In the genomic region with DNA sequence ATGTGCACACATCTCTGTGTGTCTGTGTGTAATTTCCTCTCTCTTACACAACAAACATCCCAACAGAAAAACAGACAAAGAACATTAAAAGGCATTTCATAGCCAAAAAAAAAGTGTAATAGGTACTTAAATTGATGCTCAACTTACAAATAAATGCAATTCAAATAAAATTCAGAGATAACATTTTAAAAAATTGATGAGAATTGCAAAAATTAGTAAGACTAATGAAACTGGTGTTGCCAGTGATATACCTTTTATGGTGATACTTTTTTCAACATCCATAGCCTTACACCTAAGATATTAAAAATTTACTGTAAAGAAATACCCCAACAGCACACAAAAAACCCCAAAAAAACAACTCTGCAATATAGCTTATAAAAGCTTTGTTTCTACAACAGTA, we compare ENCODE assay signal across 17 cellular contexts.
DNase-seq lines count a peak whose midpoint lies in the region; ATAC-seq, FAIRE-seq and TF ChIP-seq lines count a peak whose summit lies in the region.
"Had no signal": no experiment of that assay in that cellular context is flagged by ENCODE, and none has a peak within 500 bp of the region (broad histone marks: within the 10 kb centered on the region; RNA-seq: fewer than 3 reads in every experiment).

No MANE protein-coding gene starts in this region.

- H3K4me3 ChIP-seq in A549 (no peak overlapping the region), IMR-90 (ENCODE audit: insufficient read depth, low read depth, low read length) (no peak overlapping the region), K562 (no peak overlapping the region), heart right ventricle (no peak overlapping the region), neuronal stem cell (ENCODE audit: low read length in 2 of 2) (no peak overlapping the region)
- H3K4me3 ChIP-seq: BLaER1 treated with 17β-estradiol and CSF1 and Interleukin-3, amounts not matched to agents 10 nM and 100 nM had no signal

- H2BK120ac ChIP-seq in IMR-90 (ENCODE audit: low read depth, low read length) (no peak overlapping the region), neuronal stem cell (ENCODE audit: low read depth, low read length) (no peak overlapping the region)

- H3K4me2 ChIP-seq in A549 (no peak overlapping the region), IMR-90 (ENCODE audit: low read depth, low read length) (no peak overlapping the region), K562 (ENCODE audit: insufficient read depth, low read length) (no peak overlapping the region), neuronal stem cell (ENCODE audit: insufficient read depth, low read length, poor library complexity, severe bottlenecking) (no peak overlapping the region)
- H3K4me2 ChIP-seq: BLaER1 treated with 17β-estradiol and CSF1 and Interleukin-3, amounts not matched to agents 10 nM and 100 nM had no signal

- no peak for FAIRE-seq in A549 (lab: Jason Lieb, UNC)
- FAIRE-seq in K562 (lab: Jason Lieb, UNC) = no peak
- FAIRE-seq: GM12891, GM19239 had no signal

- no peak overlapping the region for H4K5ac ChIP-seq in IMR-90 (ENCODE audit: low read depth, low read length)

- H2BK15ac ChIP-seq in IMR-90 (ENCODE audit: low read depth, low read length) (no peak overlapping the region), neuronal stem cell (ENCODE audit: low read length) (no peak overlapping the region)

- H3K27me3 ChIP-seq in IMR-90 (ENCODE audit: control insufficient read depth, insufficient read depth, low read length) (no peaks in the 10 kb centered on the region), K562 (ENCODE audit: control insufficient read depth in 2 of 2, insufficient read depth in 2 of 2, low read length in 2 of 2) (no peaks in the 10 kb centered on the region), heart right ventricle (no peaks in the 10 kb centered on the region), neuronal stem cell (ENCODE audit: control insufficient read depth in 3 of 3, insufficient read depth in 3 of 3, low read depth in 1 of 3, low read length in 3 of 3) (no peaks in the 10 kb centered on the region)
- H3K27me3 ChIP-seq: BLaER1 treated with 17β-estradiol and CSF1 and Interleukin-3, amounts not matched to agents 10 nM and 100 nM had no signal

- no peak for TF ChIP-seq RAD21 in A549 (conservative IDR thresholded peaks at IDR 0.05 in 1 of 2, IDR thresholded peaks at IDR 0.05 in 1 of 2)
- TF ChIP-seq RAD21 in IMR-90 (IDR thresholded peaks at IDR 0.05; ENCODE audit: low read length) = no peak
- no peak for TF ChIP-seq RAD21 in K562 (CRISPR knock-in tag; conservative IDR thresholded peaks at IDR 0.05 in 1 of 2, IDR thresholded peaks at IDR 0.05 in 1 of 2)

- H4K91ac ChIP-seq in IMR-90 (ENCODE audit: insufficient read depth, low read depth, low read length) (no peak overlapping the region), neuronal stem cell (ENCODE audit: low read depth, low read length, poor library complexity) (no peak overlapping the region)

- H3K14ac ChIP-seq in IMR-90 (replicated peaks; ENCODE audit: low read depth, low read length) (no peak overlapping the region), neuronal stem cell (ENCODE audit: low read length) (no peak overlapping the region)

- H2AK9ac ChIP-seq in IMR-90 (replicated peaks; ENCODE audit: low read depth, low read length, poor library complexity) = no peak overlapping the region

- CTCF ChIA-PET in A549 (lab: Yijun Ruan, JAX) (interaction anchor here (0.6 kb wide), 1 partner anchor 10 kb away, joined by 4 read pairs; no protein-coding TSS in a partner anchor), IMR-90 (lab: Yijun Ruan, JAX) (interaction anchor here (1.0 kb wide), 1 partner anchor 22 kb away, joined by 6 read pairs; no protein-coding TSS in a partner anchor), K562 (lab: Yijun Ruan, JAX; ENCODE audit: low intra/inter-chr PET ratio) (no interaction called here)

- H3K79me1 ChIP-seq in IMR-90 (ENCODE audit: low read depth in 1 of 2, low read length in 2 of 2) = peaks cover 3 to 4% of the 10 kb centered on the region in 2 experiments; a peak in 2 of 4 replicates
- no peaks in the 10 kb centered on the region for H3K79me1 ChIP-seq in neuronal stem cell (ENCODE audit: low read depth, low read length)

- H3K27ac ChIP-seq in A549 (no peak overlapping the region), IMR-90 (ENCODE audit: insufficient read depth, low read length) (no peak overlapping the region), K562 (ENCODE audit: extremely low read depth, low read depth, low read length) (no peak overlapping the region), heart right ventricle (no peak overlapping the region), neuronal stem cell (replicated peaks; ENCODE audit: low read length) (no peak overlapping the region)
- H3K27ac ChIP-seq: BLaER1 treated with 17β-estradiol and CSF1 and Interleukin-3, amounts not matched to agents 10 nM and 100 nM; C4-2B had no signal

- TF ChIP-seq CTCF in A549 (IDR thresholded peaks at IDR 0.05) = no peak
- no peak for TF ChIP-seq CTCF in IMR-90 (conservative IDR thresholded peaks at IDR 0.05; ENCODE audit: low read depth, low read length)
- TF ChIP-seq CTCF in K562 (IDR thresholded peaks at IDR 0.05 in 2 of 3, conservative IDR thresholded peaks at IDR 0.05 in 1 of 3; ENCODE audit: insufficient read depth in 2 of 3, low read depth in 1 of 3, low read length in 3 of 3) = no peak
- TF ChIP-seq CTCF in heart right ventricle (IDR thresholded peaks at IDR 0.05) = no peak

- TF ChIP-seq EP300 in A549 (IDR thresholded peaks at IDR 0.05) = no peak
- no peak for TF ChIP-seq EP300 in K562 (IDR thresholded peaks at IDR 0.05; ENCODE audit: low read length)

- H3K9ac ChIP-seq in IMR-90 (ENCODE audit: low read depth, low read length) = no peak overlapping the region
- H3K9ac ChIP-seq in K562 (ENCODE audit: insufficient read depth in 1 of 2, low read depth in 2 of 2, low read length in 2 of 2) = no peak overlapping the region
- no peak overlapping the region for H3K9ac ChIP-seq in neuronal stem cell (ENCODE audit: low read depth, low read length, poor library complexity)
- H3K9ac ChIP-seq: BLaER1 treated with 17β-estradiol and CSF1 and Interleukin-3, amounts not matched to agents 10 nM and 100 nM had no signal

- H3K4ac ChIP-seq in IMR-90 (ENCODE audit: low read depth, low read length) (no peak overlapping the region), neuronal stem cell (ENCODE audit: low read length) (no peak overlapping the region)

- H2BK5ac ChIP-seq in IMR-90 (ENCODE audit: low read depth, low read length, poor library complexity, severe bottlenecking) = no peak overlapping the region
- no peak overlapping the region for H2BK5ac ChIP-seq in neuronal stem cell (ENCODE audit: low read length)

- TF ChIP-seq POLR2A in A549 (IDR thresholded peaks at IDR 0.05; ENCODE audit: low read length) (no peak), IMR-90 (IDR thresholded peaks at IDR 0.05; ENCODE audit: low read depth, low read length) (no peak), K562 (conservative IDR thresholded peaks at IDR 0.05) (no peak)

- H4K20me1 ChIP-seq in IMR-90 (ENCODE audit: insufficient read depth, low read length) = no peaks in the 10 kb centered on the region
- no peaks in the 10 kb centered on the region for H4K20me1 ChIP-seq in K562 (replicated peaks; ENCODE audit: control insufficient read depth, insufficient read depth, low read length)
- H4K20me1 ChIP-seq: BLaER1 treated with 17β-estradiol and CSF1 and Interleukin-3, amounts not matched to agents 10 nM and 100 nM had no signal

- no peak overlapping the region for H3K56ac ChIP-seq in IMR-90 (ENCODE audit: extremely low read depth, insufficient read depth, low read length)

- no peak overlapping the region for H2BK12ac ChIP-seq in neuronal stem cell (ENCODE audit: low read length)

- H3K9me1 ChIP-seq in IMR-90 (ENCODE audit: insufficient read depth, low read length) (peaks cover 2% of the 10 kb centered on the region; the same call in 1 of the 2 replicates), K562 (ENCODE audit: control insufficient read depth, insufficient read depth, low read length) (no peaks in the 10 kb centered on the region)

- H2AK5ac ChIP-seq in IMR-90 (ENCODE audit: low read depth, low read length) (no peak overlapping the region), neuronal stem cell (ENCODE audit: low read depth, low read length) (no peak overlapping the region)

- ATAC-seq in A549 = no peak
- no peak for ATAC-seq in IMR-90 (ENCODE audit: low read depth)
- ATAC-seq in K562 = no peak
- no peak for ATAC-seq in heart right ventricle
- ATAC-seq: CD8-positive, alpha-beta T cell had no signal

- DNase-seq in A549 (ENCODE audit: low read depth in 1 of 2, low spot score in 1 of 2) (no peak), IMR-90 (no peak), K562 (ENCODE audit: extremely low read depth in 1 of 4, low spot score in 3 of 4) (no peak), heart right ventricle (no peak), neuronal stem cell (ENCODE audit: low spot score) (no peak)
- DNase-seq: 8988T; AML-193; Caco-2; Calu3; CD4-positive, alpha-beta T cell; CD8-positive, alpha-beta T cell; DMS79 treated with DMSO at 0.1 percent for 48 hours; GF-D8 had no signal

- dilution Hi-C loops in IMR-90 (cut with HindIII; ENCODE audit: low sequenced_read_pairs, unreplicated experiment) = no loop called here

- H3K4me1 ChIP-seq in A549 (no peaks in the 10 kb centered on the region), IMR-90 (ENCODE audit: control insufficient read depth, insufficient read depth, low read length) (no peaks in the 10 kb centered on the region), K562 (replicated peaks in 1 of 2; ENCODE audit: control insufficient read depth in 2 of 2, insufficient read depth in 2 of 2, low read length in 2 of 2) (no peaks in the 10 kb centered on the region), heart right ventricle (no peaks in the 10 kb centered on the region), neuronal stem cell (ENCODE audit: control insufficient read depth in 2 of 2, insufficient read depth in 1 of 2, low read depth in 1 of 2, low read length in 2 of 2) (peaks cover 0 to 1% of the 10 kb centered on the region in 2 donors)
- H3K4me1 ChIP-seq: BLaER1 treated with 17β-estradiol and CSF1 and Interleukin-3, amounts not matched to agents 10 nM and 100 nM; Caco-2 had no signal

- H2AFZ ChIP-seq in IMR-90 (replicated peaks; ENCODE audit: low read length, poor library complexity) (no peak overlapping the region), K562 (ENCODE audit: low read depth, low read length) (no peak overlapping the region), neuronal stem cell (ENCODE audit: low read length) (no peak overlapping the region)

- no peak overlapping the region for H3K18ac ChIP-seq in IMR-90 (ENCODE audit: low read depth, low read length)
- H3K18ac ChIP-seq in neuronal stem cell (ENCODE audit: low read length) = no peak overlapping the region

- POLR2A ChIA-PET in A549 (lab: Yijun Ruan, JAX) = no interaction called here
- POLR2A ChIA-PET in IMR-90 (lab: Charles Lee; ENCODE audit: unreplicated experiment) = no interaction called here
- POLR2A ChIA-PET in K562 (lab: Yijun Ruan, JAX) = interaction anchor here (1.0 kb wide), 1 partner anchor 10 kb away, joined by 4 read pairs; no protein-coding TSS in a partner anchor

- H3K79me2 ChIP-seq in K562 (ENCODE audit: control insufficient read depth, insufficient read depth, low read length) = no peaks in the 10 kb centered on the region

- H3K36me3 ChIP-seq in IMR-90 (ENCODE audit: control insufficient read depth, insufficient read depth, low read length) (peaks cover 11% of the 10 kb centered on the region), K562 (ENCODE audit: control insufficient read depth, insufficient read depth, low read length) (peaks cover 57% of the 10 kb centered on the region), heart right ventricle (peaks cover 0 to 89% (median 32%) of the 10 kb centered on the region in 9 donors), neuronal stem cell (replicated peaks in 1 of 2; ENCODE audit: control insufficient read depth in 2 of 2, insufficient read depth in 2 of 2, low read length in 2 of 2) (peaks cover 3 to 89% of the 10 kb centered on the region in 2 donors)

- in situ Hi-C loops in IMR-90 (cut with MboI; ENCODE audit: low sequenced_read_pairs) = no loop called here
- in situ Hi-C loops in K562 (cut with MboI) = no loop called here

- H3K9me3 ChIP-seq in A549 = no peaks in the 10 kb centered on the region
- no peaks in the 10 kb centered on the region for H3K9me3 ChIP-seq in IMR-90 (ENCODE audit: control insufficient read depth, insufficient read depth, low read length)
- no peaks in the 10 kb centered on the region for H3K9me3 ChIP-seq in K562 (replicated peaks; ENCODE audit: control insufficient read depth, insufficient read depth, low read depth, low read length)
- no peaks in the 10 kb centered on the region for H3K9me3 ChIP-seq in heart right ventricle
- H3K9me3 ChIP-seq in neuronal stem cell (replicated peaks in 1 of 2; ENCODE audit: control insufficient read depth in 2 of 2, insufficient read depth in 1 of 2, low read depth in 1 of 2, low read length in 2 of 2) = peaks cover 0 to 7% of the 10 kb centered on the region in 2 donors
- H3K9me3 ChIP-seq: Caco-2 had no signal

- H3K23ac ChIP-seq in IMR-90 (ENCODE audit: low read depth, low read length) (no peak overlapping the region), neuronal stem cell (ENCODE audit: low read depth, low read length, poor library complexity) (no peak overlapping the region)

- intact Hi-C loops in IMR-90 (cut with micrococcal nuclease) (no loop called here), K562 (cut with micrococcal nuclease) (no loop called here), heart right ventricle (cut with DNase I) (no loop called here)

- no TSS peak for BruUV-seq in IMR-90 (replicated peaks; lab: Mats Ljungman, UMichigan)
- no TSS peak for BruUV-seq in K562 (replicated peaks; lab: Mats Ljungman, UMichigan)

- no peak overlapping the region for H4K8ac ChIP-seq in IMR-90 (ENCODE audit: low read depth in 2 of 2, low read length in 2 of 2)
- no peak overlapping the region for H4K8ac ChIP-seq in neuronal stem cell (ENCODE audit: low read depth, low read length)

- H2BK20ac ChIP-seq in IMR-90 (ENCODE audit: low read depth, low read length) = no peak overlapping the region

Comparison
In these comparisons a context has a peak if more than half of its experiments do, and no peak if none do; other contexts are left out.
1. Of the 35 proteins assayed by ChIP-seq in both K562 and A549: peak only in K562: none; only in A549: MAFK; in both: none; in neither: 34.